8 cellular contexts compared by ENCODE assay signal in genomic region chr17:80832888-80833583, GRCh38.
DNase-seq lines count a peak whose midpoint lies in the region; TF ChIP-seq lines count a peak whose summit lies in the region.

No MANE protein-coding gene starts in this region.

- H3K9me3 ChIP-seq in Loucy (ENCODE audit: insufficient read depth, low read depth, low read length): no peaks in the 10 kb centered on the region
- H3K9me3 ChIP-seq in neuronal stem cell (replicated peaks in 1 of 2; ENCODE audit: control insufficient read depth in 2 of 2, insufficient read depth in 1 of 2, low read depth in 1 of 2, low read length in 2 of 2): peaks cover 2% of the 10 kb centered on the region in 2 donors
- H3K9me3 ChIP-seq in stomach smooth muscle (ENCODE audit: control insufficient read depth in 2 of 2, low read length in 2 of 2): no peaks in the 10 kb centered on the region

- H3K4me3 ChIP-seq in Loucy (ENCODE audit: low read length, poor library complexity, severe bottlenecking): peak overlapping the region; percentile 74
- H3K4me3 ChIP-seq in neuronal stem cell (ENCODE audit: low read length in 2 of 2): peak overlapping the region; percentile 36 to 38
- peak overlapping the region; percentile 74 to 78 for H3K4me3 ChIP-seq in stomach smooth muscle (ENCODE audit: low read length in 2 of 2)

- peak overlapping the region; percentile 96 for H3K27ac Mint-ChIP-seq in activated naive CD4-positive, alpha-beta T cell treated with anti-CD3 and anti-CD28 coated beads for 36 hours

- no peak for TF ChIP-seq CTCF in Loucy (conservative IDR thresholded peaks at IDR 0.05; ENCODE audit: low read length)

- H4K20me1 ChIP-seq in Loucy (ENCODE audit: insufficient read depth, low read length, poor library complexity, severe bottlenecking): no peaks in the 10 kb centered on the region

- H3K18ac ChIP-seq in neuronal stem cell (ENCODE audit: low read length): no peak overlapping the region

- CTCF ChIA-PET in activated naive CD4-positive, alpha-beta T cell treated with anti-CD3 and anti-CD28 coated beads for 36 hours (lab: Charles Lee): interaction anchor here (0.7 to 2.1 kb wide), 7 partner anchors 14 to 70 kb away, joined by 3 to 11 read pairs (median 3); no protein-coding TSS in a partner anchor

- H2AFZ ChIP-seq in Loucy (ENCODE audit: low read length) (peak overlapping the region; percentile 71), neuronal stem cell (ENCODE audit: low read length) (peak overlapping the region; percentile 81)

- H3K4me3 Mint-ChIP-seq in activated naive CD4-positive, alpha-beta T cell treated with anti-CD3 and anti-CD28 coated beads for 36 hours: peak overlapping the region; percentile 77

- H3K4me2 ChIP-seq in Loucy (ENCODE audit: low read depth, low read length, poor library complexity, severe bottlenecking): peak overlapping the region; percentile 92
- peak overlapping the region; percentile 47 for H3K4me2 ChIP-seq in neuronal stem cell (ENCODE audit: insufficient read depth, low read length, poor library complexity, severe bottlenecking)

- no peak overlapping the region for H3K4ac ChIP-seq in neuronal stem cell (ENCODE audit: low read length)

- no CpG with 5 or more reads among the region's 25 CpGs for WGBS in neuronal stem cell (ENCODE audit: extremely low coverage in 2 of 2, insufficient read length in 2 of 2, insufficient replicate concordance in 1 of 2), 2 donors

- H3K4me1 Mint-ChIP-seq in activated naive CD4-positive, alpha-beta T cell treated with anti-CD3 and anti-CD28 coated beads for 36 hours (ENCODE audit: low read depth): peaks cover 44% of the 10 kb centered on the region

- H3K79me2 ChIP-seq in Loucy (ENCODE audit: insufficient read depth, low read length): no peaks in the 10 kb centered on the region

- H3K36me3 ChIP-seq in Loucy (ENCODE audit: insufficient read depth, low read length): no peaks in the 10 kb centered on the region
- no peaks in the 10 kb centered on the region for H3K36me3 ChIP-seq in neuronal stem cell (replicated peaks in 1 of 2; ENCODE audit: control insufficient read depth in 2 of 2, insufficient read depth in 2 of 2, low read length in 2 of 2)
- H3K36me3 ChIP-seq in stomach smooth muscle (ENCODE audit: control insufficient read depth in 2 of 2, insufficient read depth in 2 of 2, low read length in 2 of 2): peaks cover 0 to 2% of the 10 kb centered on the region in 2 donors

- H3K27me3 Mint-ChIP-seq in activated naive CD4-positive, alpha-beta T cell treated with anti-CD3 and anti-CD28 coated beads for 36 hours (ENCODE audit: low read depth): no peaks in the 10 kb centered on the region

- no peaks in the 10 kb centered on the region for H3K27me3 ChIP-seq in Loucy (ENCODE audit: insufficient read depth, low read length, poor library complexity, severe bottlenecking)
- H3K27me3 ChIP-seq in neuronal stem cell (ENCODE audit: control insufficient read depth in 3 of 3, insufficient read depth in 3 of 3, low read depth in 1 of 3, low read length in 3 of 3): no peaks in the 10 kb centered on the region
- H3K27me3 ChIP-seq in stomach smooth muscle (ENCODE audit: control insufficient read depth in 1 of 2, insufficient read depth in 2 of 2, low read length in 2 of 2): no peaks in the 10 kb centered on the region

- H2BK5ac ChIP-seq in neuronal stem cell (ENCODE audit: low read length): no peak overlapping the region

- no peak overlapping the region for H3K14ac ChIP-seq in neuronal stem cell (ENCODE audit: low read length)

- no peaks in the 10 kb centered on the region for H3F3A ChIP-seq in Loucy (ENCODE audit: low read depth)

- DNase-seq in EH (ENCODE audit: low read depth): peak; percentile 99
- DNase-seq in H4 (ENCODE audit: low spot score): peak; percentile 99
- peak; percentile 99 for DNase-seq in SHP77 (lab: John Stamatoyannopoulos, UW)
- DNase-seq in activated naive CD4-positive, alpha-beta T cell treated with anti-CD3 and anti-CD28 coated beads for 36 hours: peak; percentile 91
- DNase-seq in germinal center (ENCODE audit: low spot score): peak; percentile 81
- peak; percentile 86 for DNase-seq in neuronal stem cell (ENCODE audit: low spot score)

- no peaks in the 10 kb centered on the region for H3K9me2 ChIP-seq in Loucy (replicated peaks; ENCODE audit: low read depth, low read length)

- no peak overlapping the region for H2BK120ac ChIP-seq in neuronal stem cell (ENCODE audit: low read depth, low read length)

- H3K9ac ChIP-seq in Loucy (ENCODE audit: low read depth, low read length, poor library complexity, severe bottlenecking): peak overlapping the region; percentile 87
- no peak overlapping the region for H3K9ac ChIP-seq in neuronal stem cell (ENCODE audit: low read depth, low read length, poor library complexity)
- H3K9ac ChIP-seq in stomach smooth muscle (ENCODE audit: low read length in 2 of 2): peak overlapping the region; percentile 73 to 95

- no peak overlapping the region for H3K23ac ChIP-seq in neuronal stem cell (ENCODE audit: low read depth, low read length, poor library complexity)

- no peak overlapping the region for H4K91ac ChIP-seq in neuronal stem cell (ENCODE audit: low read depth, low read length, poor library complexity)

- H3K9me3 Mint-ChIP-seq in activated naive CD4-positive, alpha-beta T cell treated with anti-CD3 and anti-CD28 coated beads for 36 hours: no peaks in the 10 kb centered on the region

- H4K8ac ChIP-seq in neuronal stem cell (ENCODE audit: low read depth, low read length): no peak overlapping the region

- no peak overlapping the region for H2BK15ac ChIP-seq in neuronal stem cell (ENCODE audit: low read length)

- H3K4me1 ChIP-seq in Loucy (ENCODE audit: insufficient read depth, low read length, poor library complexity, severe bottlenecking) (peaks cover 27% of the 10 kb centered on the region), neuronal stem cell (ENCODE audit: control insufficient read depth in 2 of 2, insufficient read depth in 1 of 2, low read depth in 1 of 2, low read length in 2 of 2) (peaks cover 17 to 22% of the 10 kb centered on the region in 2 donors), stomach smooth muscle (ENCODE audit: control insufficient read depth, insufficient read depth, low read length) (peaks cover 18% of the 10 kb centered on the region)

- H3K79me1 ChIP-seq in neuronal stem cell (ENCODE audit: low read depth, low read length): peaks cover 1% of the 10 kb centered on the region

- H2BK12ac ChIP-seq in neuronal stem cell (ENCODE audit: low read length): no peak overlapping the region

- H3K27ac ChIP-seq in neuronal stem cell (replicated peaks; ENCODE audit: low read length) (no peak overlapping the region), stomach smooth muscle (ENCODE audit: low read length) (peak overlapping the region; percentile 89)

- H2AK5ac ChIP-seq in neuronal stem cell (ENCODE audit: low read depth, low read length): no peak overlapping the region

- intact Hi-C loops in activated naive CD4-positive, alpha-beta T cell treated with anti-CD3 and anti-CD28 coated beads for 36 hours (cut with micrococcal nuclease): loop anchor here (1.0 to 5.0 kb wide), 9 partner anchors 21 to 571 kb away; partner anchors contain the start of gene RNF213

- peaks cover 21% of the 10 kb centered on the region for H3K36me3 Mint-ChIP-seq in activated naive CD4-positive, alpha-beta T cell treated with anti-CD3 and anti-CD28 coated beads for 36 hours (ENCODE audit: low read depth)
